Comparison of ENCODE assay signal across 13 cellular contexts in the genomic region with DNA sequence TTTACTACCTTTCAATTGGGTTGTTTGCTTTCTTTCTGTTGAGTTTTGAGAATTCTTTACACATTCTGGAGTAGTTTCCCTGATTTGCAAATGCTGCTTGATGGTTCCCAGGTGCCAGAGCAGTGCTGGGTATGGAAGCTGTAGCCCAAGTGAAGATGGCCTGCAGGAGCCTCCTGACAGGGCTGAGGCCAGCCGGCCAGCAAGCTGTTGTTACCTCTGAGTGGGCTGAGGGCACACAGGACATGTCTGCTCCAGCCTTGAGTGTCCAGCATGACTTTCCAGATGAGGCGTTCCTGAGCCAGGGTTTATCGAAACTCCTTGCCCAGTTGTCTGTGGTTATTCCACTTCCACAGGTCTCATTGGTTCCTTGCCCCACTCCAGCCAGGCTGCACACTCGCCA.
DNase-seq lines count a peak whose midpoint lies in the region; ATAC-seq and TF ChIP-seq lines count a peak whose summit lies in the region.
"Had no signal": no experiment of that assay in that cellular context is flagged by ENCODE, and none has a peak within 500 bp of the region (broad histone marks: within the 10 kb centered on the region; RNA-seq: fewer than 3 reads in every experiment).

No MANE protein-coding gene starts in this region.

- no peaks in the 10 kb centered on the region for H3K36me3 Mint-ChIP-seq in activated CD8-positive, alpha-beta T cell treated with anti-CD3 and anti-CD28 coated beads, Interleukin-2, amount 10 ng/mL, durations not matched to agents 7 days and 5 days (ENCODE audit: low read depth)
- H3K36me3 Mint-ChIP-seq: CD4-positive, alpha-beta memory T cell had no signal

- H3K4me1 Mint-ChIP-seq in activated CD8-positive, alpha-beta T cell treated with anti-CD3 and anti-CD28 coated beads, Interleukin-2, amount 10 ng/mL, durations not matched to agents 7 days and 5 days (ENCODE audit: low read depth): peaks cover 9% of the 10 kb centered on the region

- H3K27me3 ChIP-seq in Panc1 (ENCODE audit: control insufficient read depth, insufficient read depth, low read length) (no peaks in the 10 kb centered on the region), spleen (replicated peaks in 1 of 7) (peaks cover 0 to 5% (median 0%) of the 10 kb centered on the region in 7 donors), vagina (no peaks in the 10 kb centered on the region)

- TF ChIP-seq CTCF in C4-2B (conservative IDR thresholded peaks at IDR 0.05): no peak
- TF ChIP-seq CTCF in Panc1 (IDR thresholded peaks at IDR 0.05): no peak
- no peak for TF ChIP-seq CTCF in spleen (IDR thresholded peaks at IDR 0.05 in 8 of 11, conservative IDR thresholded peaks at IDR 0.05 in 3 of 11)
- no peak for TF ChIP-seq CTCF in vagina (IDR thresholded peaks at IDR 0.05)

- H3K27ac Mint-ChIP-seq in activated CD8-positive, alpha-beta T cell treated with anti-CD3 and anti-CD28 coated beads, Interleukin-2, amount 10 ng/mL, durations not matched to agents 7 days and 5 days: no peak overlapping the region
- H3K27ac Mint-ChIP-seq: B cell; CD4-positive, alpha-beta memory T cell had no signal

- in situ Hi-C loops in Panc1 (cut with HindIII; ENCODE audit: low pct_unique_long_range_greater_than_20kb, low sequenced_read_pairs): no loop called here

- H3K4me3 ChIP-seq in Panc1 (ENCODE audit: low read depth in 2 of 2, low read length in 2 of 2): no peak overlapping the region
- no peak overlapping the region for H3K4me3 ChIP-seq in spleen
- H3K4me3 ChIP-seq in vagina: no peak overlapping the region
- H3K4me3 ChIP-seq: GM12878, HAP-1 had no signal

- no peak for ATAC-seq in Panc1
- no peak for ATAC-seq in activated CD8-positive, alpha-beta T cell treated with anti-CD3 and anti-CD28 coated beads, Interleukin-2, amount 10 ng/mL, durations not matched to agents 7 days and 5 days
- ATAC-seq: GM12878 had no signal

- H3K9me3 Mint-ChIP-seq in activated CD8-positive, alpha-beta T cell treated with anti-CD3 and anti-CD28 coated beads, Interleukin-2, amount 10 ng/mL, durations not matched to agents 7 days and 5 days (ENCODE audit: insufficient read depth): no peaks in the 10 kb centered on the region

- DNase-seq in Panc1 (ENCODE audit: low read depth, low spot score) (no peak), mesenteric fat pad (ENCODE audit: low spot score) (peak; percentile 68), spleen (peak; percentile 63), vagina (ENCODE audit: extremely low spot score in 2 of 2) (no peak)
- no peak for DNase-seq in activated effector memory CD4-positive, alpha-beta T cell treated with anti-CD3 and anti-CD28 coated beads, Interleukin-2, amount 50 U/mL, for 16 hours
- no peak for DNase-seq in activated CD8-positive, alpha-beta T cell treated with anti-CD3 and anti-CD28 coated beads, Interleukin-2, amount 10 ng/mL, durations not matched to agents 7 days and 5 days
- DNase-seq: C1 segment of cervical spinal cord; CD4-positive, alpha-beta memory T cell; DMS79 had no signal

- H3K27ac ChIP-seq in C4-2B: peak overlapping the region; percentile 37
- peak overlapping the region; percentile 57 for H3K27ac ChIP-seq in Panc1 (ENCODE audit: low read length)
- H3K27ac ChIP-seq in spleen: no peak overlapping the region
- H3K27ac ChIP-seq in vagina: no peak overlapping the region

- no peak for TF ChIP-seq POLR2A in spleen (IDR thresholded peaks at IDR 0.05)
- no peak for TF ChIP-seq POLR2A in vagina (IDR thresholded peaks at IDR 0.05)

- WGBS in spleen, 5 donors: 69 to 100% (median 100%) methylated on average over 3 to 4 of the region's 4 CpGs

- H3K4me1 ChIP-seq in Panc1 (ENCODE audit: control insufficient read depth, insufficient read depth, low read length) (peaks cover 17% of the 10 kb centered on the region), spleen (peaks cover 0 to 7% (median 3%) of the 10 kb centered on the region in 6 donors), vagina (no peaks in the 10 kb centered on the region)
- H3K4me1 ChIP-seq: HAP-1 had no signal

- CTCF ChIA-PET in Panc1 (lab: Charles Lee): no interaction called here
- CTCF ChIA-PET in activated CD8-positive, alpha-beta T cell treated with anti-CD3 and anti-CD28 coated beads, Interleukin-2, amount 10 ng/mL, durations not matched to agents 7 days and 5 days (lab: Charles Lee): no interaction called here

- no TSS peak for BruUV-seq in Panc1 (replicated peaks; lab: Mats Ljungman, UMichigan)

- intact Hi-C loops in Panc1 (cut with micrococcal nuclease; ENCODE audit: unreplicated experiment) (no loop called here), spleen (cut with DNase I; ENCODE audit: low total_unique reads) (no loop called here), vagina (cut with DNase I) (no loop called here)

- POLR2A ChIA-PET in Panc1 (lab: Charles Lee): no interaction called here
- POLR2A ChIA-PET in activated CD8-positive, alpha-beta T cell treated with anti-CD3 and anti-CD28 coated beads, Interleukin-2, amount 10 ng/mL, durations not matched to agents 7 days and 5 days (lab: Charles Lee): no interaction called here

- no peaks in the 10 kb centered on the region for H3K36me3 ChIP-seq in Panc1 (ENCODE audit: control insufficient read depth, insufficient read depth, low read length)
- no peaks in the 10 kb centered on the region for H3K36me3 ChIP-seq in spleen
- H3K36me3 ChIP-seq in vagina: no peaks in the 10 kb centered on the region
- H3K36me3 ChIP-seq: HAP-1 had no signal

- peaks cover 5% of the 10 kb centered on the region for H3K27me3 Mint-ChIP-seq in activated CD8-positive, alpha-beta T cell treated with anti-CD3 and anti-CD28 coated beads, Interleukin-2, amount 10 ng/mL, durations not matched to agents 7 days and 5 days (ENCODE audit: low read depth)
- H3K27me3 Mint-ChIP-seq: B cell had no signal

- H3K4me3 Mint-ChIP-seq in activated CD8-positive, alpha-beta T cell treated with anti-CD3 and anti-CD28 coated beads, Interleukin-2, amount 10 ng/mL, durations not matched to agents 7 days and 5 days: no peak overlapping the region
- H3K4me3 Mint-ChIP-seq: B cell; CD4-positive, alpha-beta memory T cell had no signal

- no peaks in the 10 kb centered on the region for H3K9me3 ChIP-seq in Panc1 (ENCODE audit: control insufficient read depth, insufficient read depth, low read depth, low read length)
- H3K9me3 ChIP-seq in spleen: no peaks in the 10 kb centered on the region
- no peaks in the 10 kb centered on the region for H3K9me3 ChIP-seq in vagina
- H3K9me3 ChIP-seq: HAP-1 had no signal

Comparison
In these comparisons a context has a peak if more than half of its experiments do, and no peak if none do; other contexts are left out.
1. H3K27ac ChIP-seq: peak in C4-2B (single experiment) and Panc1 (single experiment); none in spleen (0 of 8) and vagina (single experiment).
2. DNase-seq: peak in mesenteric fat pad (single experiment) and spleen (single experiment); none in Panc1 (single experiment), activated effector memory CD4-positive, alpha-beta T cell treated with anti-CD3 and anti-CD28 coated beads, Interleukin-2, amount 50 U/mL, for 16 hours (single experiment), vagina (0 of 2) and activated CD8-positive, alpha-beta T cell treated with anti-CD3 and anti-CD28 coated beads, Interleukin-2, amount 10 ng/mL, durations not matched to agents 7 days and 5 days (single experiment).